ENCODE assay signal across 2 cellular contexts in the genomic region with DNA sequence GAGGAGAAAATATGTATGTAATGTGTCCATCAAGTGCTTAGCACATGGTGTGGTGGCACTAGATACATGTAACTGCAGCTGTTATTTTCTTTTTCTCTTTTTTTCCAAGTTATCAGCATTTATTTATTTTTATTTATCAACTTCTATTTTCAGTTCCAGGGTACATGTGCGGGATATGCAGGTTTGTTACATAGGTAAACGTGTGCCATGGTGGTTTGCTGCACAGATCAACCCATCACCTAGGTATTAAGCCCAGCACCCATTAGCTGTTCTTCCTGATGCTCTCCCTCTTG. TPM values are rescaled to one million over a fixed set of nuclear protein-coding genes. Genes with fewer than 3 reads are reported as not detected.
"Had no signal": no experiment of that assay in that cellular context is flagged by ENCODE, and none has a peak within 500 bp of the region (broad histone marks: within the 10 kb centered on the region; RNA-seq: fewer than 3 reads in every experiment).

No MANE protein-coding gene starts in this region.

RNA-seq across cellular contexts. Expression of a gene that starts 47.9 kb away (rescaled TPM):
- total RNA-seq: activated naive CD4-positive, alpha-beta T cell treated with anti-CD3 and anti-CD28 coated beads for 36 hours; T-helper 1 cell treated with Interleukin-12 subunit alpha and Interleukin-12 subunit beta and Interleukin-4 antibody, amounts not matched to agents 30 ng/mL and 1 ng/mL, for 36 hours had no signal
